ENCODE assay signal across 17 cellular contexts in the genomic region with DNA sequence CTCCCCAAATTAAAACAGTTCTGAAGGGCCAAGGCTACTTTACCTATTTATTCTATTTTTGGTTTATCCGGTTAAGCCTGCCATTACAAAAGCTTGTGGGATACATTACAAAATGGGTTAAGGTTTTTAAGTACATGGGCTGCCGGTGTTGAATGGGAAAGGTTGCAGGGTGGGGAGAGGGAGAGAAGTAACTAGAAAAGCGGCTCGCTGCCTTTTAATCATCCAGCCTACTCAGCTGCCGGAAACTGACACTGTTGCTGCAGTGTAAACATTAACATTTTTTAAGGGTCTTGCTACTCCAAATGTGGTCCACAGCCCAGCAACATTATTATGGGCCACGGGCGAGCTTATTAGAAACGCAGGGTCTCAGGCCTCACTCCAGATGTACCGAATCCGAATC. TPM values are rescaled to one million over a fixed set of nuclear protein-coding genes. Genes with fewer than 3 reads are reported as not detected.
DNase-seq lines count a peak whose midpoint lies in the region; ATAC-seq and TF ChIP-seq lines count a peak whose summit lies in the region.
"Had no signal": no experiment of that assay in that cellular context is flagged by ENCODE, and none has a peak within 500 bp of the region (broad histone marks: within the 10 kb centered on the region; RNA-seq: fewer than 3 reads in every experiment).

No MANE protein-coding gene starts in this region.

- H3K4me1 ChIP-seq in GM23338 (ENCODE audit: insufficient read depth) (peaks cover 35% of the 10 kb centered on the region), adipocyte (ENCODE audit: control insufficient read depth, insufficient read depth, low read length) (no peaks in the 10 kb centered on the region)
- H3K4me1 ChIP-seq in naive thymus-derived CD4-positive, alpha-beta T cell (ENCODE audit: control insufficient read depth in 2 of 2, insufficient read depth in 2 of 2, low read length in 2 of 2) = no peaks in the 10 kb centered on the region
- H3K4me1 ChIP-seq: foreskin keratinocyte had no signal

- H3K36me3 Mint-ChIP-seq in GM23338 (ENCODE audit: low read depth) = no peaks in the 10 kb centered on the region
- no peaks in the 10 kb centered on the region for H3K36me3 Mint-ChIP-seq in naive thymus-derived CD4-positive, alpha-beta T cell

- intact Hi-C loops in naive thymus-derived CD4-positive, alpha-beta T cell (cut with micrococcal nuclease) = no loop called here

- H3K4me3 ChIP-seq in GM23338 (peak overlapping the region; percentile 64), adipocyte (ENCODE audit: low read length) (peak overlapping the region; percentile 24), fibroblast of pulmonary artery (replicated peaks; ENCODE audit: low read depth, low read length) (peak overlapping the region; percentile 65), neural cell (ENCODE audit: low read length) (peak overlapping the region; percentile 64)
- no peak overlapping the region for H3K4me3 ChIP-seq in naive thymus-derived CD4-positive, alpha-beta T cell (ENCODE audit: low read length)
- H3K4me3 ChIP-seq: K562 had no signal

- H3K79me2 ChIP-seq in GM23338 (replicated peaks; ENCODE audit: insufficient read depth) = no peaks in the 10 kb centered on the region
- no peaks in the 10 kb centered on the region for H3K79me2 ChIP-seq in neural cell (replicated peaks; ENCODE audit: insufficient read depth, low read length)

- no peaks in the 10 kb centered on the region for H3K9me3 Mint-ChIP-seq in GM23338
- peaks cover 0 to 7% (median 0%) of the 10 kb centered on the region in 11 donors for H3K9me3 Mint-ChIP-seq in naive thymus-derived CD4-positive, alpha-beta T cell

- H3F3A ChIP-seq in GM23338 (replicated peaks; ENCODE audit: low read depth) (no peaks in the 10 kb centered on the region), neural cell (ENCODE audit: insufficient read depth, low read length, poor library complexity, severe bottlenecking) (no peaks in the 10 kb centered on the region)

- no peaks in the 10 kb centered on the region for H3K36me3 ChIP-seq in GM23338 (ENCODE audit: insufficient read depth)
- no peaks in the 10 kb centered on the region for H3K36me3 ChIP-seq in adipocyte (ENCODE audit: control insufficient read depth, insufficient read depth, low read length, severe bottlenecking)
- no peaks in the 10 kb centered on the region for H3K36me3 ChIP-seq in neural cell (ENCODE audit: insufficient read depth, low read length)
- H3K36me3 ChIP-seq in naive thymus-derived CD4-positive, alpha-beta T cell (ENCODE audit: control insufficient read depth in 2 of 3, insufficient read depth in 3 of 3, low read length in 3 of 3) = no peaks in the 10 kb centered on the region

- H3K27ac Mint-ChIP-seq in GM23338 = no peak overlapping the region
- no peak overlapping the region for H3K27ac Mint-ChIP-seq in naive thymus-derived CD4-positive, alpha-beta T cell
- H3K27ac Mint-ChIP-seq: T-helper 17 cell had no signal

- no peaks in the 10 kb centered on the region for H4K20me1 ChIP-seq in GM23338 (replicated peaks; ENCODE audit: insufficient read depth)
- H4K20me1 ChIP-seq in neural cell (ENCODE audit: insufficient read depth) = no peaks in the 10 kb centered on the region

- no peak overlapping the region for H3K9ac ChIP-seq in adipocyte (ENCODE audit: low read length)
- no peak overlapping the region for H3K9ac ChIP-seq in neural cell (ENCODE audit: low read length)

- no peak for TF ChIP-seq EP300 in neural cell (conservative IDR thresholded peaks at IDR 0.05; ENCODE audit: poor library complexity, severe bottlenecking)

- H3K9me3 ChIP-seq in adipocyte (ENCODE audit: control insufficient read depth, low read length) = no peaks in the 10 kb centered on the region
- no peaks in the 10 kb centered on the region for H3K9me3 ChIP-seq in neural cell (ENCODE audit: low read length)
- H3K9me3 ChIP-seq in naive thymus-derived CD4-positive, alpha-beta T cell (ENCODE audit: control insufficient read depth in 2 of 3, low read length in 3 of 3) = no peaks in the 10 kb centered on the region

- no peaks in the 10 kb centered on the region for H3K27me3 Mint-ChIP-seq in GM23338 (ENCODE audit: insufficient read depth, low read depth, poor library complexity)
- H3K27me3 Mint-ChIP-seq in naive thymus-derived CD4-positive, alpha-beta T cell = peaks cover 0 to 4% (median 0%) of the 10 kb centered on the region in 5 donors
- H3K27me3 Mint-ChIP-seq: T-helper 17 cell had no signal

- no peaks in the 10 kb centered on the region for H3K27me3 ChIP-seq in GM23338 (ENCODE audit: insufficient read depth)
- H3K27me3 ChIP-seq in adipocyte (replicated peaks; ENCODE audit: control insufficient read depth, insufficient read depth, low read length) = peaks cover 43% of the 10 kb centered on the region
- H3K27me3 ChIP-seq in neural cell (ENCODE audit: insufficient read depth, low read depth, low read length) = no peaks in the 10 kb centered on the region
- no peaks in the 10 kb centered on the region for H3K27me3 ChIP-seq in naive thymus-derived CD4-positive, alpha-beta T cell (ENCODE audit: control insufficient read depth in 2 of 2, insufficient read depth in 2 of 2, low read length in 2 of 2)
- H3K27me3 ChIP-seq: foreskin keratinocyte had no signal

- no peak overlapping the region for H3K4me3 Mint-ChIP-seq in GM23338
- no peak overlapping the region for H3K4me3 Mint-ChIP-seq in naive thymus-derived CD4-positive, alpha-beta T cell
- H3K4me3 Mint-ChIP-seq: T-helper 17 cell had no signal

- peaks cover 24% of the 10 kb centered on the region; the same call in 2 of the 3 replicates for H3K4me1 Mint-ChIP-seq in GM23338
- H3K4me1 Mint-ChIP-seq in naive thymus-derived CD4-positive, alpha-beta T cell = no peaks in the 10 kb centered on the region
- H3K4me1 Mint-ChIP-seq: T-helper 17 cell had no signal

- CTCF ChIA-PET in naive thymus-derived CD4-positive, alpha-beta T cell (lab: Charles Lee) = no interaction called here

- POLR2A ChIA-PET in naive thymus-derived CD4-positive, alpha-beta T cell (lab: Charles Lee) = no interaction called here

- no peak for TF ChIP-seq RAD21 in neural cell (conservative IDR thresholded peaks at IDR 0.05)

- ATAC-seq in GM23338 (peak; percentile 50), omental fat pad (ENCODE audit: low FRiP score) (no peak)
- no peak for ATAC-seq in stimulated activated naive CD8-positive, alpha-beta T cell treated with anti-CD3 and anti-CD28 coated beads, Interleukin-15, Interleukin-2, amounts not matched to agents 100 U/mL and 50 U/mL, for 24 hours
- ATAC-seq in naive thymus-derived CD4-positive, alpha-beta T cell = no peak
- ATAC-seq: K562, T-helper 17 cell had no signal

- H3K4me2 ChIP-seq in GM23338 (peak overlapping the region; percentile 82), neural cell (ENCODE audit: low read length) (no peak overlapping the region)

- H3K27ac ChIP-seq in GM23338 (ENCODE audit: low read depth) = no peak overlapping the region
- no peak overlapping the region for H3K27ac ChIP-seq in neural cell (ENCODE audit: low read length)
- H3K27ac ChIP-seq in naive thymus-derived CD4-positive, alpha-beta T cell (ENCODE audit: low read depth, low read length) = no peak overlapping the region
- H3K27ac ChIP-seq: foreskin keratinocyte had no signal

- DNase-seq in GM23338 (ENCODE audit: low spot score) = no peak
- DNase-seq in adipocyte (ENCODE audit: low read depth) = no peak
- no peak for DNase-seq in fibroblast of pulmonary artery (ENCODE audit: low read depth)
- DNase-seq in stimulated activated naive CD8-positive, alpha-beta T cell treated with anti-CD3 and anti-CD28 coated beads, Interleukin-15, Interleukin-2, amounts not matched to agents 100 U/mL and 50 U/mL, for 24 hours = no peak
- DNase-seq in omental fat pad (ENCODE audit: low spot score) = no peak
- DNase-seq in OCI-M1 (lab: John Stamatoyannopoulos, UW) = no peak
- DNase-seq in naive thymus-derived CD4-positive, alpha-beta T cell = no peak
- DNase-seq: activated effector memory CD4-positive, alpha-beta T cell treated with anti-CD3 and anti-CD28 coated beads, Interleukin-2, amount 50 U/mL, for 16 hours; aorta; effector CD4-positive, alpha-beta T cell; foreskin keratinocyte; GF-D8; NCI-H2107; stimulated activated CD4-positive, alpha-beta T cell treated with anti-CD3 and anti-CD28 coated beads, Interleukin-15, amount 100 ng/mL, for 24 hours; T-helper 17 cell had no signal

- TF ChIP-seq CTCF in GM23338 (conservative IDR thresholded peaks at IDR 0.05; ENCODE audit: low read depth in 2 of 2) (no peak), fibroblast of pulmonary artery (IDR thresholded peaks at IDR 0.05; ENCODE audit: low read length, missing control alignments) (no peak), neural cell (IDR thresholded peaks at IDR 0.05; ENCODE audit: poor library complexity, severe bottlenecking) (no peak), omental fat pad (IDR thresholded peaks at IDR 0.05) (no peak)

- no peaks in the 10 kb centered on the region for H3K9me2 ChIP-seq in GM23338 (ENCODE audit: insufficient read depth)
- no peaks in the 10 kb centered on the region for H3K9me2 ChIP-seq in neural cell (ENCODE audit: insufficient read depth, low read length)

- peak overlapping the region; percentile 39 for H2AFZ ChIP-seq in GM23338
- no peak overlapping the region for H2AFZ ChIP-seq in neural cell (ENCODE audit: low read depth, low read length)

TF ChIP-seq in GM23338, 12 proteins besides CTCF, POLR2A, EP300 and RAD21 (continues in another document):
- TF ChIP-seq EZH2phosphoT487 (IDR thresholded peaks at IDR 0.05; ENCODE audit: unreplicated experiment) (no peak), JUNB (IDR thresholded peaks at IDR 0.05; ENCODE audit: unreplicated experiment) (no peak), POLR2AphosphoS5 (IDR thresholded peaks at IDR 0.05; ENCODE audit: low read depth) (no peak), CREB1 (CRISPR knock-in tag; IDR thresholded peaks at IDR 0.05; ENCODE audit: low read depth) (no peak), ZNF331 (CRISPR knock-in tag; IDR thresholded peaks at IDR 0.05; ENCODE audit: low read depth) (no peak)

TF ChIP-seq in neural cell, 6 proteins besides CTCF, POLR2A, EP300 and RAD21 (continues in another document):
- no peak for TF ChIP-seq SMC3 (conservative IDR thresholded peaks at IDR 0.05; ENCODE audit: poor library complexity)

RNA-seq across cellular contexts. Expression of a gene that starts 1.5 kb away (rescaled TPM):
- total RNA-seq in GM23338 (2014; rRNA removed; shearing (Covaris generic)) = 0.23 and 0.49 TPM in 2 replicates
- polyA plus RNA-seq in GM23338 (2016; fragmentation: Nextera tagmentation; extraction: Ambion mirVana) (0.18 TPM in 1 of 2 replicates, not detected in the other), neural cell (not detected in 2 replicates)
- 2.7 and 3.5 TPM in 2 replicates for polyA minus RNA-seq in neural cell
- total RNA-seq in omental fat pad = under 1 TPM; 0.13 to 0.93 (median 0.42) TPM
- total RNA-seq in naive thymus-derived CD4-positive, alpha-beta T cell = not detected
- not detected for polyA plus RNA-seq in naive thymus-derived CD4-positive, alpha-beta T cell
- total RNA-seq: T-helper 17 cell had no signal
- polyA plus RNA-seq: aorta had no signal
